8 cellular contexts compared by ENCODE assay signal in genomic region chr3:51955893-51956770, GRCh38. TPM values are rescaled to one million over a fixed set of nuclear protein-coding genes. Genes with fewer than 3 reads are reported as not detected.
DNase-seq lines count a peak whose midpoint lies in the region; ATAC-seq, FAIRE-seq and TF ChIP-seq lines count a peak whose summit lies in the region.

No MANE protein-coding gene starts in this region.

- peak; percentile 47 for TF ChIP-seq CTCF in AG04449 (IDR thresholded peaks at IDR 0.05; ENCODE audit: insufficient read depth, low read length, missing control alignments)
- peak; percentile 74 for TF ChIP-seq CTCF in H9 (conservative IDR thresholded peaks at IDR 0.05)
- peak; percentile 30 for TF ChIP-seq CTCF in fibroblast of villous mesenchyme (IDR thresholded peaks at IDR 0.05; ENCODE audit: insufficient read depth, low read depth, low read length)
- TF ChIP-seq CTCF in nephron (IDR thresholded peaks at IDR 0.05; ENCODE audit: unreplicated experiment in 3 of 3), result peak; percentile 52 to 56 (median 53)

- peak; percentile 76 for ATAC-seq in activated T-helper 17 cell treated with anti-CD3 and anti-CD28 coated beads, Interleukin-2, amount 50 U/mL, for 72 hours (replicated peaks)

- CTCF ChIA-PET in AG04449 (lab: Yijun Ruan, JAX), result interaction anchor here (2.3 to 6.7 kb wide), 4 partner anchors 9 to 18 kb away, joined by 8 to 52 read pairs (median 22); partner anchors contain the start of genes ABHD14A, ABHD14B, PARP3 and RRP9

- H3K4me1 ChIP-seq in H9 (ENCODE audit: insufficient read depth, low read length), result no peaks in the 10 kb centered on the region

- no peak for TF ChIP-seq POLR2A in H54 (IDR thresholded peaks at IDR 0.05; ENCODE audit: low read depth, low read length)

- H3K79me1 ChIP-seq in H9 (ENCODE audit: insufficient read depth, low read depth, low read length, poor library complexity, severe bottlenecking), result no peaks in the 10 kb centered on the region

- H3K27ac Mint-ChIP-seq in H9, result no peak overlapping the region
- no peak overlapping the region for H3K27ac Mint-ChIP-seq in activated T-helper 17 cell treated with anti-CD3 and anti-CD28 coated beads, Interleukin-2, amount 50 U/mL, for 72 hours
- H3K27ac Mint-ChIP-seq in nephron, result no peak overlapping the region

- H3K9me3 Mint-ChIP-seq in H9 (no peaks in the 10 kb centered on the region), nephron (no peaks in the 10 kb centered on the region)
- H3K9me3 Mint-ChIP-seq in activated T-helper 17 cell treated with anti-CD3 and anti-CD28 coated beads, Interleukin-2, amount 50 U/mL, for 72 hours, result no peaks in the 10 kb centered on the region

- no peaks in the 10 kb centered on the region for H3K79me2 ChIP-seq in H9 (ENCODE audit: insufficient read depth, low read length)

- no peak overlapping the region for H3K56ac ChIP-seq in H9 (ENCODE audit: insufficient read length, low read depth, low read length)

- no peak overlapping the region for H2BK15ac ChIP-seq in H9 (ENCODE audit: low read depth, low read length)

- no peak overlapping the region for H2BK12ac ChIP-seq in H9 (ENCODE audit: insufficient read length, low read depth, low read length)

- H2BK20ac ChIP-seq in H9 (ENCODE audit: low read depth, low read length, poor library complexity, severe bottlenecking), result no peak overlapping the region

- DNase-seq in AG04449 (ENCODE audit: low read depth, low spot score) (no peak), H9 (peak; percentile 86), fibroblast of villous mesenchyme (ENCODE audit: low read depth) (peak; percentile 42), SIG-M5 (lab: John Stamatoyannopoulos, UW) (no peak), SIG-M5 treated with dmso at 0.1 percent for 504 hours (lab: John Stamatoyannopoulos, UW; ENCODE audit: unreplicated experiment) (no peak), H54 (ENCODE audit: insufficient read length, low spot score) (no peak)

- no peak overlapping the region for H2AFZ ChIP-seq in H9 (ENCODE audit: low read length)

- no CpG with 5 or more reads among the region's 97 CpGs for WGBS in H9 (ENCODE audit: extremely low coverage, insufficient read length, low lambda C conversion rate)

- peaks cover 21% of the 10 kb centered on the region for H3K27me3 ChIP-seq in H9 (ENCODE audit: insufficient read depth, low read length)

- no peak overlapping the region for H3K14ac ChIP-seq in H9 (ENCODE audit: insufficient read depth, low read length)

- H3K27me3 Mint-ChIP-seq in H9 (ENCODE audit: low read depth) (peaks cover 74% of the 10 kb centered on the region), nephron (ENCODE audit: low read depth) (peaks cover 8% of the 10 kb centered on the region)
- peaks cover 24% of the 10 kb centered on the region for H3K27me3 Mint-ChIP-seq in activated T-helper 17 cell treated with anti-CD3 and anti-CD28 coated beads, Interleukin-2, amount 50 U/mL, for 72 hours

- peak overlapping the region; percentile 11 for H3K4me2 ChIP-seq in H9 (ENCODE audit: insufficient read depth, insufficient read length, low read length)

- H3K4me3 Mint-ChIP-seq in H9 (peak overlapping the region; percentile 43 to 68; a peak in 4 of 5 replicates), nephron (peak overlapping the region in 1 of 3 experiments; percentile 50)
- peak overlapping the region; percentile 19 for H3K4me3 Mint-ChIP-seq in activated T-helper 17 cell treated with anti-CD3 and anti-CD28 coated beads, Interleukin-2, amount 50 U/mL, for 72 hours

- no peak overlapping the region for H3K23ac ChIP-seq in H9 (ENCODE audit: insufficient read length, low read depth, low read length)

- H2BK5ac ChIP-seq in H9 (ENCODE audit: insufficient read length, low read length), result no peak overlapping the region

- no peak overlapping the region for H2AK5ac ChIP-seq in H9 (ENCODE audit: insufficient read length, low read length)

- H3K27ac ChIP-seq in H9 (ENCODE audit: insufficient read length, low read depth, low read length), result no peak overlapping the region

- H2BK120ac ChIP-seq in H9 (ENCODE audit: low read depth, low read length, poor library complexity, severe bottlenecking), result no peak overlapping the region

- POLR2A ChIA-PET in AG04449 (lab: Yijun Ruan, JAX), result no interaction called here

- H3K9ac ChIP-seq in H9 (ENCODE audit: extremely low read depth, insufficient read length, low read length), result no peak overlapping the region

- H4K91ac ChIP-seq in H9 (ENCODE audit: insufficient read length, low read depth, low read length), result no peak overlapping the region

- FAIRE-seq in H54 (lab: Jason Lieb, UNC), result no peak

- H3K4ac ChIP-seq in H9 (ENCODE audit: low read depth, low read length), result no peak overlapping the region

- no peak overlapping the region for H3T11ph ChIP-seq in H9 (ENCODE audit: low read length)

- H3K36me3 Mint-ChIP-seq in H9 (ENCODE audit: insufficient read depth in 1 of 3, low read depth in 3 of 3), result no peaks in the 10 kb centered on the region
- peaks cover 8% of the 10 kb centered on the region for H3K36me3 Mint-ChIP-seq in activated T-helper 17 cell treated with anti-CD3 and anti-CD28 coated beads, Interleukin-2, amount 50 U/mL, for 72 hours (ENCODE audit: low read depth)
- H3K36me3 Mint-ChIP-seq in nephron (ENCODE audit: low read depth), result peaks cover 9% of the 10 kb centered on the region

- no peaks in the 10 kb centered on the region for H4K20me1 ChIP-seq in H9 (ENCODE audit: control insufficient read depth, insufficient read depth, insufficient read length)

- H4K8ac ChIP-seq in H9 (replicated peaks; ENCODE audit: insufficient read length, low read depth, low read length), result no peak overlapping the region

- H3K4me3 ChIP-seq in AG04449 (ENCODE audit: low read depth, low read length) (no peak overlapping the region), fibroblast of villous mesenchyme (ENCODE audit: low read depth, low read length) (no peak overlapping the region)

- no peak overlapping the region for H3K18ac ChIP-seq in H9 (ENCODE audit: insufficient read length, low read depth, low read length)

- H3K4me1 Mint-ChIP-seq in H9, result peaks cover 2 to 10% of the 10 kb centered on the region in 2 experiments; a peak in 3 of 4 replicates
- peaks cover 10% of the 10 kb centered on the region for H3K4me1 Mint-ChIP-seq in activated T-helper 17 cell treated with anti-CD3 and anti-CD28 coated beads, Interleukin-2, amount 50 U/mL, for 72 hours
- peaks cover 12% of the 10 kb centered on the region for H3K4me1 Mint-ChIP-seq in nephron

- H3K23me2 ChIP-seq in H9 (ENCODE audit: insufficient read length, low read depth, low read length, poor library complexity, severe bottlenecking), result no peaks in the 10 kb centered on the region

- H4K5ac ChIP-seq in H9 (ENCODE audit: insufficient read length, low read depth, low read length), result no peak overlapping the region

- H3K9me3 ChIP-seq in H9 (ENCODE audit: control insufficient read depth, low read depth, low read length), result no peaks in the 10 kb centered on the region

RNA-seq across cellular contexts. Expression of gene GPR62, which starts 1.0 kb away (rescaled TPM):
- total RNA-seq in H9 (2021) (0.13 and 0.33 TPM in 2 replicates), fibroblast of villous mesenchyme (under 0.01 TPM in 1 of 2 replicates, not detected in the other)
- total RNA-seq in activated T-helper 17 cell treated with anti-CD3 and anti-CD28 coated beads, Interleukin-2, amount 50 U/mL, for 72 hours, result not detected

RNA-seq across cellular contexts. Expression of gene PCBP4, which starts 11.1 kb away (rescaled TPM):
- total RNA-seq in H9 (2021), result 20.9 and 24.6 TPM in 2 replicates
- 10 to 100 TPM; 16.4 to 18.5 TPM for total RNA-seq in activated T-helper 17 cell treated with anti-CD3 and anti-CD28 coated beads, Interleukin-2, amount 50 U/mL, for 72 hours
- 29.4 and 42.2 TPM in 2 replicates for total RNA-seq in fibroblast of villous mesenchyme

RNA-seq across cellular contexts. Expression of gene PARP3, which starts 14.0 kb away (rescaled TPM):
- total RNA-seq in H9 (2021) (1.3 and 2.1 TPM in 2 replicates), fibroblast of villous mesenchyme (24.6 and 25.1 TPM in 2 replicates)
- total RNA-seq in activated T-helper 17 cell treated with anti-CD3 and anti-CD28 coated beads, Interleukin-2, amount 50 U/mL, for 72 hours, result 10 to 100 TPM; 10.4 to 13.4 TPM

RNA-seq across cellular contexts. Expression of gene RRP9, which starts 14.4 kb away (rescaled TPM):
- 64.0 and 67.1 TPM in 2 replicates for total RNA-seq in H9 (2021)
- 10 to 100 TPM; 21.5 to 53.0 TPM for total RNA-seq in activated T-helper 17 cell treated with anti-CD3 and anti-CD28 coated beads, Interleukin-2, amount 50 U/mL, for 72 hours
- 22.5 and 24.8 TPM in 2 replicates for total RNA-seq in fibroblast of villous mesenchyme

RNA-seq across cellular contexts. Expression of gene ABHD14B, which starts 17.7 kb away (rescaled TPM):
- total RNA-seq in H9 (2021) (7.4 and 8.4 TPM in 2 replicates), fibroblast of villous mesenchyme (18.0 and 19.9 TPM in 2 replicates)
- 10 to 100 TPM; 34.4 to 42.0 TPM for total RNA-seq in activated T-helper 17 cell treated with anti-CD3 and anti-CD28 coated beads, Interleukin-2, amount 50 U/mL, for 72 hours

Comparison
In these comparisons a context has a peak if more than half of its experiments do, and no peak if none do; other contexts are left out.
1. DNase-seq: peak in H9 (single experiment) and fibroblast of villous mesenchyme (single experiment); none in AG04449 (single experiment), SIG-M5 (single experiment), SIG-M5 treated with dmso at 0.1 percent for 504 hours (single experiment) and H54 (single experiment).
2. Peak in every context shown above with its lines, with median percentiles within 50 percentile points of each other: CTCF ChIP-seq.